In the genomic region with DNA sequence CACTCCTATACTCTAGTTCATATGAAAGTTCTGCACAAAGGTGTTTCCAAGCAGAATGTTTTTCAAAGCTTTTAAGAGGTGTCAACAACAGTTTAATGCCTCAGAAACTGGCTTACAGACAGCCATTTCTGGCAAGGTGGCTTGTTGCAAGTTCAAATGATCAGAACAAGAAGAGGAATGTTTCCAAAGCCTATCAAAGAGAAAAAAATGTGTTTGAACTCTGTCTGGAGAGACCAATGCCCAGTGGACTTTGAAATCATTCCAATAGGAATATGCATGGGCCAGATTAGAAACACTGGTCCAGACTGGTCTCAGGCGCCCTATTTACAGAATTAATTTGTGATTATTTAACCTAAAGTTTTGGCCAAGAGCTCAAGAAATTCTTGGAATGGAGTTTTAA, we compare ENCODE assay signal across 35 cellular contexts.
"Had no signal": no experiment of that assay in that cellular context is flagged by ENCODE, and none has a peak within 500 bp of the region (broad histone marks: within the 10 kb centered on the region; RNA-seq: fewer than 3 reads in every experiment).

No MANE protein-coding gene starts in this region.

- H3K9me3 ChIP-seq: adrenal gland, gastrocnemius medialis had no signal

- H3K27ac ChIP-seq: adrenal gland, brain microvascular endothelial cell, esophagus muscularis mucosa, foreskin keratinocyte, gastrocnemius medialis, WERI-Rb-1 had no signal

- H3K36me3 ChIP-seq: adrenal gland, brain microvascular endothelial cell, esophagus muscularis mucosa, gastrocnemius medialis, WERI-Rb-1 had no signal

- FAIRE-seq: bronchial epithelial cell, colon had no signal

- H3K27ac Mint-ChIP-seq: activated B cell treated with CpG ODN at 0.5 μM for 24 hours; activated CD8-positive, alpha-beta T cell treated with anti-CD3 and anti-CD28 coated beads for 36 hours; activated naive CD4-positive, alpha-beta T cell treated with anti-CD3 and anti-CD28 coated beads for 36 hours; activated naive CD4-positive, alpha-beta T cell treated with anti-CD3 and anti-CD28 coated beads, Interleukin-2, amount 50 U/mL, for 24 hours; activated naive CD8-positive, alpha-beta T cell treated with anti-CD3 and anti-CD28 coated beads for 36 hours; activated naive CD8-positive, alpha-beta T cell treated with anti-CD3 and anti-CD28 coated beads, Interleukin-2, amount 50 U/mL, for 24 hours; activated T-helper 17 cell treated with anti-CD3 and anti-CD28 coated beads, Interleukin-2, amount 50 U/mL, for 72 hours; effector memory CD8-positive, alpha-beta T cell; T-helper 17 cell; T-helper 2 cell treated with Interferon-gamma antibody and Interleukin-4, amounts not matched to agents 5 μg/mL and 100 μg/mL, for 36 hours had no signal

- H3K9me3 Mint-ChIP-seq: activated naive CD4-positive, alpha-beta T cell treated with anti-CD3 and anti-CD28 coated beads, Interleukin-2, amount 50 U/mL, for 24 hours; T-helper 2 cell treated with Interferon-gamma antibody and Interleukin-4, amounts not matched to agents 5 μg/mL and 100 μg/mL, for 36 hours had no signal

- H3K27me3 ChIP-seq: adrenal gland, brain microvascular endothelial cell, esophagus muscularis mucosa, foreskin keratinocyte, gastrocnemius medialis had no signal

- ATAC-seq: activated CD4-positive, CD25-positive, alpha-beta regulatory T cell treated with anti-CD3 and anti-CD28 coated beads, Interleukin-2, amount 50 U/mL, for 24 hours; activated CD8-positive, alpha-beta T cell treated with anti-CD3 and anti-CD28 coated beads for 36 hours; activated naive CD8-positive, alpha-beta T cell treated with anti-CD3 and anti-CD28 coated beads, Interleukin-2, amount 50 U/mL, for 24 hours; activated T-cell treated with anti-CD3 and anti-CD28 coated beads, Interleukin-2, amount 50 U/mL, for 4 hours; activated T-helper 17 cell treated with anti-CD3 and anti-CD28 coated beads, Interleukin-2, amount 50 U/mL, for 72 hours; effector memory CD8-positive, alpha-beta T cell; foreskin keratinocyte; gastrocnemius medialis; T-helper 17 cell had no signal

- H3K4me1 ChIP-seq: adrenal gland, esophagus muscularis mucosa, foreskin keratinocyte, gastrocnemius medialis had no signal

- DNase-seq: activated B cell treated with CpG ODN at 0.5 μM for 24 hours; activated CD4-positive, alpha-beta T cell treated with anti-CD3 and anti-CD28 coated beads for 48 hours; activated CD4-positive, alpha-beta T cell treated with anti-CD3 and anti-CD28 coated beads, Interleukin-2, amount 50 U/mL, for 1 hour; activated CD4-positive, alpha-beta T cell treated with anti-CD3 and anti-CD28 coated beads, Interleukin-2, amount 50 U/mL, for 48 hours; activated CD8-positive, alpha-beta memory T cell treated with anti-CD3 and anti-CD28 coated beads for 24 hours; activated CD8-positive, alpha-beta T cell treated with anti-CD3 and anti-CD28 coated beads for 36 hours; activated effector memory CD4-positive, alpha-beta T cell treated with Interleukin-2 at 50 U/mL for 16 hours; activated naive CD4-positive, alpha-beta T cell treated with anti-CD3 and anti-CD28 coated beads for 36 hours; activated naive CD8-positive, alpha-beta T cell treated with anti-CD3 and anti-CD28 coated beads for 36 hours; activated naive CD8-positive, alpha-beta T cell treated with anti-CD3 and anti-CD28 coated beads, Interleukin-2, amount 50 U/mL, for 24 hours; activated T-cell treated with anti-CD3 and anti-CD28 coated beads, Interleukin-2, amount 50 U/mL, for 4 hours; adrenal gland; amygdala; aorta; brain microvascular endothelial cell; caudate nucleus; cortex of kidney; dermis blood vessel endothelial cell; effector CD4-positive, alpha-beta T cell; effector memory CD8-positive, alpha-beta T cell; erythroblast; foreskin keratinocyte; gastrocnemius medialis; glutamatergic neuron; T-helper 1 cell; T-helper 17 cell; T1000; WERI-Rb-1 had no signal

- H3K4me1 Mint-ChIP-seq: activated B cell treated with CpG ODN at 0.5 μM for 24 hours; activated naive CD4-positive, alpha-beta T cell treated with anti-CD3 and anti-CD28 coated beads, Interleukin-2, amount 50 U/mL, for 24 hours; activated naive CD8-positive, alpha-beta T cell treated with anti-CD3 and anti-CD28 coated beads for 36 hours; activated naive CD8-positive, alpha-beta T cell treated with anti-CD3 and anti-CD28 coated beads, Interleukin-2, amount 50 U/mL, for 24 hours; activated T-helper 17 cell treated with anti-CD3 and anti-CD28 coated beads, Interleukin-2, amount 50 U/mL, for 72 hours; T-helper 17 cell had no signal

- H3K4me3 Mint-ChIP-seq: activated B cell treated with CpG ODN at 0.5 μM for 24 hours; activated CD8-positive, alpha-beta T cell treated with anti-CD3 and anti-CD28 coated beads for 36 hours; activated naive CD4-positive, alpha-beta T cell treated with anti-CD3 and anti-CD28 coated beads for 36 hours; activated naive CD4-positive, alpha-beta T cell treated with anti-CD3 and anti-CD28 coated beads, Interleukin-2, amount 50 U/mL, for 24 hours; activated naive CD8-positive, alpha-beta T cell treated with anti-CD3 and anti-CD28 coated beads for 36 hours; activated naive CD8-positive, alpha-beta T cell treated with anti-CD3 and anti-CD28 coated beads, Interleukin-2, amount 50 U/mL, for 24 hours; activated T-cell treated with anti-CD3 and anti-CD28 coated beads, Interleukin-2, amount 50 U/mL, for 4 hours; activated T-helper 17 cell treated with anti-CD3 and anti-CD28 coated beads, Interleukin-2, amount 50 U/mL, for 72 hours; effector memory CD8-positive, alpha-beta T cell; T-helper 17 cell; T-helper 2 cell treated with Interferon-gamma antibody and Interleukin-4, amounts not matched to agents 5 μg/mL and 100 μg/mL, for 36 hours had no signal

- H3K4me3 ChIP-seq: adrenal gland, esophagus muscularis mucosa, gastrocnemius medialis had no signal

- H3K27me3 Mint-ChIP-seq: activated B cell treated with CpG ODN at 0.5 μM for 24 hours; activated CD8-positive, alpha-beta T cell treated with anti-CD3 and anti-CD28 coated beads for 36 hours; activated naive CD4-positive, alpha-beta T cell treated with anti-CD3 and anti-CD28 coated beads, Interleukin-2, amount 50 U/mL, for 24 hours; activated naive CD8-positive, alpha-beta T cell treated with anti-CD3 and anti-CD28 coated beads for 36 hours; activated T-helper 17 cell treated with anti-CD3 and anti-CD28 coated beads, Interleukin-2, amount 50 U/mL, for 72 hours; effector memory CD8-positive, alpha-beta T cell; T-helper 17 cell had no signal

- H3K36me3 Mint-ChIP-seq: activated naive CD4-positive, alpha-beta T cell treated with anti-CD3 and anti-CD28 coated beads, Interleukin-2, amount 50 U/mL, for 24 hours had no signal
